In genomic region chr6:89371849-89372505, GRCh38 we compare ENCODE assay signal across 1 cellular context.
TF ChIP-seq lines count a peak whose summit lies in the region.

No MANE protein-coding gene starts in this region.

TF ChIP-seq in GM12878, 131 proteins besides CTCF, POLR2A, EP300 and RAD21 (continued from another document and continues in another):
- TF ChIP-seq ZBTB11 (CRISPR knock-in tag; IDR thresholded peaks at IDR 0.05) = no peak
- TF ChIP-seq CBX3 (IDR thresholded peaks at IDR 0.05; ENCODE audit: borderline replicate concordance, low read depth) = no peak
- TF ChIP-seq E2F8 (IDR thresholded peaks at IDR 0.05; ENCODE audit: low read depth, partially characterized antibody) = no peak
- TF ChIP-seq ZNF592 (IDR thresholded peaks at IDR 0.05) = no peak
- no peak for TF ChIP-seq EED (IDR thresholded peaks at IDR 0.05; ENCODE audit: low read depth)
- no peak for TF ChIP-seq MYB (IDR thresholded peaks at IDR 0.05; ENCODE audit: borderline replicate concordance, low read depth, low read length)
- TF ChIP-seq NR2C2 (IDR thresholded peaks at IDR 0.05; ENCODE audit: borderline replicate concordance, control insufficient read depth, insufficient read length, low read depth) = no peak
- 0 out of 2 replicates have a peak, but pooled peaks have one; percentile 40 for TF ChIP-seq CHD2 (IDR thresholded peaks at IDR 0.05; ENCODE audit: borderline replicate concordance, low read depth, low read length)
- no peak for TF ChIP-seq WRNIP1 (IDR thresholded peaks at IDR 0.05; ENCODE audit: borderline replicate concordance, low read depth, low read length)
- no peak for TF ChIP-seq SMAD5 (IDR thresholded peaks at IDR 0.05; ENCODE audit: low read depth)
- no peak for TF ChIP-seq PRDM15 (CRISPR knock-in tag; IDR thresholded peaks at IDR 0.05)
- peak; percentile 43; the same call in 1 of the 2 replicates for TF ChIP-seq RFX5 (IDR thresholded peaks at IDR 0.05; ENCODE audit: low read depth, low read length)
- no peak for TF ChIP-seq CREM (IDR thresholded peaks at IDR 0.05; ENCODE audit: low read depth)
- no peak for TF ChIP-seq EZH2 (IDR thresholded peaks at IDR 0.05; ENCODE audit: borderline replicate concordance, control insufficient read depth, low read depth, low read length)
- no peak for TF ChIP-seq KLF5 (IDR thresholded peaks at IDR 0.05; ENCODE audit: partially characterized antibody)
- TF ChIP-seq HDAC6 (IDR thresholded peaks at IDR 0.05; ENCODE audit: unreplicated experiment) = no peak
- no peak for TF ChIP-seq E2F4 (IDR thresholded peaks at IDR 0.05; ENCODE audit: low read depth, low read length)
- no peak; the same call in 1 of the 2 replicates for TF ChIP-seq RCOR1 (conservative IDR thresholded peaks at IDR 0.05; ENCODE audit: low read depth, low read length)
- TF ChIP-seq IKZF2 (IDR thresholded peaks at IDR 0.05) = no peak
- no peak for TF ChIP-seq NFXL1 (IDR thresholded peaks at IDR 0.05; ENCODE audit: borderline replicate concordance)
- TF ChIP-seq CEBPB (IDR thresholded peaks at IDR 0.05; ENCODE audit: borderline replicate concordance in 1 of 2, low read depth in 2 of 2, low read length in 2 of 2) = no peak
- no peak for TF ChIP-seq RUNX3 (IDR thresholded peaks at IDR 0.05; ENCODE audit: low read length)
- TF ChIP-seq KDM1A (IDR thresholded peaks at IDR 0.05; ENCODE audit: borderline replicate concordance) = no peak
- no peak for TF ChIP-seq MTA3 (IDR thresholded peaks at IDR 0.05; ENCODE audit: borderline replicate concordance, low read length)
- no peak for TF ChIP-seq NKRF (conservative IDR thresholded peaks at IDR 0.05)
- TF ChIP-seq HCFC1 (IDR thresholded peaks at IDR 0.05; ENCODE audit: low read length) = no peak
- no peak for TF ChIP-seq SIX5 (IDR thresholded peaks at IDR 0.05; ENCODE audit: low read depth, low read length, severe bottlenecking)
- TF ChIP-seq ZNF622 (IDR thresholded peaks at IDR 0.05) = no peak
- no peak for TF ChIP-seq STAT3 (IDR thresholded peaks at IDR 0.05; ENCODE audit: low read depth, low read length)
- no peak for TF ChIP-seq ESRRA (IDR thresholded peaks at IDR 0.05; ENCODE audit: low read length)
- 0 out of 2 replicates have a peak, but pooled peaks have one; percentile 39 for TF ChIP-seq PML (IDR thresholded peaks at IDR 0.05; ENCODE audit: low read length)
- no peak for TF ChIP-seq ZBED1 (IDR thresholded peaks at IDR 0.05; ENCODE audit: borderline replicate concordance)
- no peak for TF ChIP-seq CEBPZ (IDR thresholded peaks at IDR 0.05; ENCODE audit: low read depth, low read length)
